16 cellular contexts compared by ENCODE assay signal in the genomic region with DNA sequence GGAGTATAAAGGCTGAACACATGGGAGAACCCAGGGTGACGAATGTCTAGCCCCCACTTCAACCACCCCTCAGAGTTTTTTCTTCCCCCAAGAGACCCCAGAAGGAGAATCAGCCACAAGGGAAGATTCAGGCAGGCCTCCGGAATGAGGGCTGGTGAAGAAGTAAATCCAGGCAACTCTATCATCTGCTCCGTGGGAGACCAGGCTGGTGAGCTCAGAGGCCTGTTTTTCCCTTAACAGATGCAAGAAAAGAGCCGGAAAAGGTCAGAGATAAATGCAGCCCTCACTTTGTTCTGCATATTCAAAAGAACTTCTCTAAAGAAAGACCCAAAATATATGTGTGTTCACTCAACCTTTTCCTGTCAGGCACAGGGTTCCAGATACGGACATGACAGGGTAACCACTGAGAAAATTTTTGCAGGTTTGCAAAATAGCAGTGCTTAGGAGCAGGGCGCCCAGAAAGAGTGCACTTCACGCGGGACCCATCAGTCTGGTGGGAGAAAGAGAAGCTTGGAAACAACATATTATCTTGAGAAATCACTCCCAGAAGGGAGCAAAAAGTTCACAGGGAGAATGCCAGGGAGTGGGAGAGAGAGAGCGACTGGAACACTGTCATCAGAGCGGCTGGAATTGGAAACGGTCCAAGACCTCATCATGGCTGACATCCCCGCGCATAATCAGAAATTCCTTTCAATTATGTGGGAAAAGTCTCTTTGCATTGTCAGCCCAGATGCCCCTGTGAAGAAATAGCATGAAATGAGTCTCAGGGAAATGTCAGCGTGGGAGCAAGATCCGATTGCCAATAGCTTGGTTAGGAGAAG.
A peak's percentile ranks its signal among the peaks of the same experiment; 100 is the strongest.
DNase-seq lines count a peak whose midpoint lies in the region; ATAC-seq and TF ChIP-seq lines count a peak whose summit lies in the region.
"Had no signal": no experiment of that assay in that cellular context is flagged by ENCODE, and none has a peak within 500 bp of the region (broad histone marks: within the 10 kb centered on the region; RNA-seq: fewer than 3 reads in every experiment).

No MANE protein-coding gene starts in this region.

- H3K14ac ChIP-seq in trophoblast cell (ENCODE audit: low read length), result no peak overlapping the region

- no peaks in the 10 kb centered on the region for H3K27me3 ChIP-seq in DOHH2 (ENCODE audit: control insufficient read depth, low read length)
- H3K27me3 ChIP-seq in trophoblast cell (ENCODE audit: insufficient read depth, low read length), result no peaks in the 10 kb centered on the region
- no peaks in the 10 kb centered on the region for H3K27me3 ChIP-seq in PC-3 (ENCODE audit: low read length)
- no peaks in the 10 kb centered on the region for H3K27me3 ChIP-seq in suprapubic skin

- H3K4me2 ChIP-seq in DOHH2 (ENCODE audit: low read length) (peak overlapping the region; percentile 41), trophoblast cell (ENCODE audit: low read length) (no peak overlapping the region), PC-3 (ENCODE audit: low read length) (no peak overlapping the region)

- H4K8ac ChIP-seq in trophoblast cell (ENCODE audit: low read depth, low read length), result peak overlapping the region; percentile 30

- no peak overlapping the region for H2BK5ac ChIP-seq in trophoblast cell (ENCODE audit: low read depth, low read length, poor library complexity)

- H3K36me3 Mint-ChIP-seq in activated naive CD4-positive, alpha-beta T cell treated with anti-CD3 and anti-CD28 coated beads, Interleukin-2, amount 50 U/mL, for 72 hours, result no peaks in the 10 kb centered on the region
- H3K36me3 Mint-ChIP-seq: CD4-positive, alpha-beta memory T cell; stimulated activated effector memory CD8-positive, alpha-beta T cell treated with anti-CD3 and anti-CD28 coated beads, Interleukin-12 subunit alpha, Interleukin-12 subunit beta, amount 100 ng/mL, for 72 hours had no signal

- no peak overlapping the region for H2BK12ac ChIP-seq in trophoblast cell (ENCODE audit: low read length)

- no peaks in the 10 kb centered on the region for H3K79me2 ChIP-seq in DOHH2 (ENCODE audit: control insufficient read depth, low read length)
- H3K79me2 ChIP-seq in trophoblast cell (ENCODE audit: control insufficient read depth, insufficient read depth, low read length, poor library complexity), result no peaks in the 10 kb centered on the region
- H3K79me2 ChIP-seq in PC-3 (ENCODE audit: low read length), result no peaks in the 10 kb centered on the region

- peaks cover 38% of the 10 kb centered on the region for H3K4me1 ChIP-seq in DOHH2 (ENCODE audit: control insufficient read depth, low read length)
- peaks cover 4 to 6% of the 10 kb centered on the region in 2 experiments for H3K4me1 ChIP-seq in trophoblast cell (ENCODE audit: control insufficient read depth in 1 of 2, insufficient read depth in 2 of 2, low read length in 2 of 2)
- H3K4me1 ChIP-seq in PC-3 (ENCODE audit: insufficient read depth, low read length), result peaks cover 9% of the 10 kb centered on the region
- no peaks in the 10 kb centered on the region for H3K4me1 ChIP-seq in suprapubic skin

- no peak overlapping the region for H3K9ac ChIP-seq in trophoblast cell (ENCODE audit: low read length)
- no peak overlapping the region for H3K9ac ChIP-seq in PC-3 (ENCODE audit: low read length)

- intact Hi-C loops in PC-3 (cut with micrococcal nuclease), result no loop called here

- peak; percentile 39 for DNase-seq in RPMI7951 (ENCODE audit: low read depth)
- peak; percentile 43 for DNase-seq in fibroblast of pulmonary artery (ENCODE audit: low read depth)
- no peak for DNase-seq in trophoblast cell
- DNase-seq in PC-3, result no peak
- DNase-seq in suprapubic skin (ENCODE audit: low spot score in 2 of 2), result no peak
- DNase-seq in NCI-H187 (lab: John Stamatoyannopoulos, UW), result no peak
- DNase-seq in activated naive CD4-positive, alpha-beta T cell treated with anti-CD3 and anti-CD28 coated beads, Interleukin-2, amount 50 U/mL, for 72 hours (ENCODE audit: low spot score in 2 of 2), result no peak
- DNase-seq: activated CD4-positive, alpha-beta T cell treated with anti-CD3 and anti-CD28 coated beads for 48 hours; activated T-cell treated with anti-CD3 and anti-CD28 coated beads, Interleukin-2, amount 50 U/mL, for 72 hours; CD4-positive, alpha-beta memory T cell; head of caudate nucleus; NCI-H1694; psoas muscle had no signal

- H3K36me3 ChIP-seq in DOHH2 (ENCODE audit: control insufficient read depth, low read length) (no peaks in the 10 kb centered on the region), trophoblast cell (ENCODE audit: control insufficient read depth in 1 of 2, insufficient read depth in 2 of 2, low read length in 2 of 2) (no peaks in the 10 kb centered on the region), PC-3 (ENCODE audit: low read depth, low read length) (no peaks in the 10 kb centered on the region), suprapubic skin (no peaks in the 10 kb centered on the region)

- H3F3A ChIP-seq in DOHH2 (ENCODE audit: control insufficient read depth, insufficient read depth) (no peaks in the 10 kb centered on the region), PC-3 (ENCODE audit: low read length, unreplicated experiment) (no peaks in the 10 kb centered on the region)

- no peak for TF ChIP-seq POLR2A in suprapubic skin (IDR thresholded peaks at IDR 0.05)

- CTCF ChIA-PET in PC-3 (lab: Charles Lee), result no interaction called here

- TF ChIP-seq CTCF in DOHH2 (IDR thresholded peaks at IDR 0.05; ENCODE audit: low read depth, low read length, poor library complexity, severe bottlenecking), result no peak
- TF ChIP-seq CTCF in fibroblast of pulmonary artery (IDR thresholded peaks at IDR 0.05; ENCODE audit: low read length, missing control alignments), result no peak
- no peak for TF ChIP-seq CTCF in PC-3 (conservative IDR thresholded peaks at IDR 0.05; ENCODE audit: low read depth, low read length)
- TF ChIP-seq CTCF in suprapubic skin (IDR thresholded peaks at IDR 0.05), result no peak

- POLR2A ChIA-PET in PC-3 (lab: Charles Lee; ENCODE audit: unreplicated experiment), result no interaction called here

- H3K27ac Mint-ChIP-seq in activated naive CD4-positive, alpha-beta T cell treated with anti-CD3 and anti-CD28 coated beads, Interleukin-2, amount 50 U/mL, for 72 hours, result no peak overlapping the region
- H3K27ac Mint-ChIP-seq: activated T-cell treated with anti-CD3 and anti-CD28 coated beads, Interleukin-2, amount 50 U/mL, for 72 hours; CD4-positive, alpha-beta memory T cell; stimulated activated effector memory CD8-positive, alpha-beta T cell treated with anti-CD3 and anti-CD28 coated beads, Interleukin-12 subunit alpha, Interleukin-12 subunit beta, amount 100 ng/mL, for 72 hours; T-helper 1 cell treated with Interleukin-12 subunit alpha and Interleukin-12 subunit beta and Interleukin-4 antibody, amounts not matched to agents 30 μg/mL and 1 μg/mL, for 36 hours had no signal

- no CpG with 5 or more reads among the region's 15 CpGs for WGBS in trophoblast cell (ENCODE audit: extremely low coverage, insufficient coverage, insufficient read length)
- WGBS in suprapubic skin, result 63% methylated on average over 15 of the region's 15 CpGs

- no peak overlapping the region for H4K12ac ChIP-seq in trophoblast cell (ENCODE audit: low read depth, low read length)

- H3K9me3 Mint-ChIP-seq in activated naive CD4-positive, alpha-beta T cell treated with anti-CD3 and anti-CD28 coated beads, Interleukin-2, amount 50 U/mL, for 72 hours, result no peaks in the 10 kb centered on the region
- H3K9me3 Mint-ChIP-seq: activated T-cell treated with anti-CD3 and anti-CD28 coated beads, Interleukin-2, amount 50 U/mL, for 72 hours; CD4-positive, alpha-beta memory T cell; stimulated activated effector memory CD8-positive, alpha-beta T cell treated with anti-CD3 and anti-CD28 coated beads, Interleukin-12 subunit alpha, Interleukin-12 subunit beta, amount 100 ng/mL, for 72 hours; T-helper 1 cell treated with Interleukin-12 subunit alpha and Interleukin-12 subunit beta and Interleukin-4 antibody, amounts not matched to agents 30 μg/mL and 1 μg/mL, for 36 hours had no signal

- H2BK120ac ChIP-seq in trophoblast cell (ENCODE audit: insufficient read depth, low read length, poor library complexity), result no peak overlapping the region

- H3K4me3 ChIP-seq in DOHH2 (ENCODE audit: low read length), result peak overlapping the region; percentile 35
- H3K4me3 ChIP-seq in fibroblast of pulmonary artery (replicated peaks; ENCODE audit: low read depth, low read length), result no peak overlapping the region
- H3K4me3 ChIP-seq in trophoblast cell (ENCODE audit: low read depth, low read length), result no peak overlapping the region
- H3K4me3 ChIP-seq in PC-3 (ENCODE audit: low read length), result no peak overlapping the region
- no peak overlapping the region for H3K4me3 ChIP-seq in suprapubic skin
- H3K4me3 ChIP-seq: psoas muscle had no signal

- no peak overlapping the region for H2AFZ ChIP-seq in trophoblast cell (ENCODE audit: insufficient read depth, low read length, poor library complexity)
- H2AFZ ChIP-seq in PC-3 (ENCODE audit: low read length), result no peak overlapping the region

- TF ChIP-seq EP300 in suprapubic skin (IDR thresholded peaks at IDR 0.05), result no peak

- peak overlapping the region; percentile 22 for H3K27ac ChIP-seq in DOHH2 (ENCODE audit: low read depth, low read length)
- H3K27ac ChIP-seq in trophoblast cell (ENCODE audit: low read depth, low read length), result no peak overlapping the region
- H3K27ac ChIP-seq in PC-3 (ENCODE audit: low read length), result no peak overlapping the region
- no peak overlapping the region for H3K27ac ChIP-seq in suprapubic skin
- H3K27ac ChIP-seq: psoas muscle had no signal

- no peaks in the 10 kb centered on the region for H3K9me2 ChIP-seq in DOHH2 (replicated peaks; ENCODE audit: control insufficient read depth, low read length)
- no peaks in the 10 kb centered on the region for H3K9me2 ChIP-seq in PC-3 (replicated peaks; ENCODE audit: low read length)

- ATAC-seq in PC-3, result no peak
- no peak for ATAC-seq in activated naive CD4-positive, alpha-beta T cell treated with anti-CD3 and anti-CD28 coated beads, Interleukin-2, amount 50 U/mL, for 72 hours
- ATAC-seq: activated T-cell treated with anti-CD3 and anti-CD28 coated beads, Interleukin-2, amount 50 U/mL, for 72 hours; stimulated activated effector memory CD8-positive, alpha-beta T cell treated with anti-CD3 and anti-CD28 coated beads, Interleukin-12 subunit alpha, Interleukin-12 subunit beta, amount 100 ng/mL, for 72 hours had no signal

- no peak overlapping the region for H2AK5ac ChIP-seq in trophoblast cell (ENCODE audit: low read length)

- no peaks in the 10 kb centered on the region for H3K9me3 ChIP-seq in DOHH2 (ENCODE audit: control insufficient read depth, insufficient read depth, low read length)
- peaks cover 2% of the 10 kb centered on the region for H3K9me3 ChIP-seq in trophoblast cell (ENCODE audit: insufficient read depth, low read depth, low read length)
- H3K9me3 ChIP-seq in PC-3 (ENCODE audit: low read length), result no peaks in the 10 kb centered on the region
- no peaks in the 10 kb centered on the region for H3K9me3 ChIP-seq in suprapubic skin
- H3K9me3 ChIP-seq: psoas muscle had no signal

- no peaks in the 10 kb centered on the region for H3K79me1 ChIP-seq in trophoblast cell (ENCODE audit: low read length)

- no peak overlapping the region for H4K91ac ChIP-seq in trophoblast cell (ENCODE audit: low read depth, low read length)

- no TSS peak for BruUV-seq in PC-3 (replicated peaks; lab: Mats Ljungman, UMichigan)

- no peak overlapping the region for H3K18ac ChIP-seq in trophoblast cell (ENCODE audit: low read length)

- H4K20me1 ChIP-seq in DOHH2 (ENCODE audit: control insufficient read depth, insufficient read depth, low read depth, low read length) (no peaks in the 10 kb centered on the region), PC-3 (ENCODE audit: low read length) (no peaks in the 10 kb centered on the region)

- H3K4ac ChIP-seq in trophoblast cell (ENCODE audit: low read depth, low read length), result no peak overlapping the region

- no peak overlapping the region for H3K23ac ChIP-seq in trophoblast cell (ENCODE audit: low read length)

Comparison
In these comparisons a context has a peak if more than half of its experiments do, and no peak if none do; other contexts are left out.
1. DNase-seq: peak in RPMI7951 (single experiment) and fibroblast of pulmonary artery (single experiment); none in trophoblast cell (0 of 2), PC-3 (single experiment), suprapubic skin (0 of 2), NCI-H187 (0 of 2) and activated naive CD4-positive, alpha-beta T cell treated with anti-CD3 and anti-CD28 coated beads, Interleukin-2, amount 50 U/mL, for 72 hours (0 of 2).